ENCODE assay signal across 8 cellular contexts in the genomic region with DNA sequence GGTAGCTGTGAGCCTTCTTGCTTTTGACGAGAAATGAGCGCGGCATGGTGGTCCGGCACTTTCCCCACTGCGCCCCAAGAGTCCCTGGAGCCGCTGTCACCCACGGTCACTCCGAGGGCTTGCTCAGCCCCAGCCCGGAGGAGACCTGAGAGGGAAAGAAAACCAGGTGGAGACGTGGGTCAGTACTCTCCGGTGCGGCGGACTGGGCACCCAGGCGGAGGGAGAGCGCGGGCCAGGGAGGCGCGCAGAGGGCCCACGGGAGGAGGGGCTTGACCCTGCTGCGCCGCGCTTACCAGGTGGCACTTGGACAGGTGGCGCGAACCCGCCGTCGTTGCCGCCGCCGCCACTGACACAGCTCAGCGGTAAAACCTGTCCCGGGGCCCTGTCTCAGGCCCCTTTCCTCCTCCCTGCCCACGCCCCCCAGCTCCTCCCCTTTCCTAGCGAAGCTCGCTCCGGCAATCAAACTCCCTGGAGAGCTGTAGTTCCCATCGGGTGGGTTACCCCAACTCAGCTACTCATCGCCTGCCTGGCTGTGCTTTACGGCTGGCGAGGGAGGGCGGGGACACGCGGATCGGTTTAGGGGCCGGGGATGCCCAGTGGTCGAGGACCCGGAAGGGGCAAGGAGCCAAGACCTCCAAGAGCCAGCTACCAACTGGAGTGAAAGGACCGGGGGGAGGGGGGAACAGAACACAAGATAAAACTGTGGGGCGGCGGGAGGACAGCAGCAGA.
DNase-seq lines count a peak whose midpoint lies in the region; ATAC-seq lines count a peak whose summit lies in the region.

No MANE protein-coding gene starts in this region.

- no peak for ATAC-seq in GM21360 (IDR thresholded peaks at IDR 0.05; ENCODE audit: unreplicated experiment)

- DNase-seq in NCI-H2196 (lab: John Stamatoyannopoulos, UW; ENCODE audit: unreplicated experiment) (peak; percentile 63), NCI-H2196 treated with DMSO at 0.1 percent for 48 hours (lab: John Stamatoyannopoulos, UW; ENCODE audit: unreplicated experiment) (no peak), NCI-H345 treated with DMSO at 0.1 percent for 48 hours (lab: John Stamatoyannopoulos, UW; ENCODE audit: unreplicated experiment) (peak; percentile 41), NCI-H2081 treated with DMSO at 0.1 percent for 48 hours (lab: John Stamatoyannopoulos, UW) (no peak)
- DNase-seq in activated CD8-positive, alpha-beta memory T cell treated with anti-CD3 and anti-CD28 coated beads, Interleukin-2, amount 50 U/mL, for 48 hours = peak; percentile 85
- peak; percentile 60 to 68 for DNase-seq in stimulated activated CD4-positive, alpha-beta T cell treated with anti-CD3 and anti-CD28 coated beads, Interleukin-2, amount 100 ng/mL, for 48 hours

- H3K9me3 ChIP-seq in iPS-18c (ENCODE audit: control insufficient read depth, insufficient read depth, low read length) = peaks cover 4% of the 10 kb centered on the region

- H3K4me3 ChIP-seq in iPS-18c (ENCODE audit: insufficient read depth, low read depth, low read length) = peak overlapping the region; percentile 56

Comparison
In these comparisons a context has a peak if more than half of its experiments do, and no peak if none do; other contexts are left out.
1. DNase-seq: peak in NCI-H2196 (single experiment), NCI-H345 treated with DMSO at 0.1 percent for 48 hours (single experiment), activated CD8-positive, alpha-beta memory T cell treated with anti-CD3 and anti-CD28 coated beads, Interleukin-2, amount 50 U/mL, for 48 hours (single experiment) and stimulated activated CD4-positive, alpha-beta T cell treated with anti-CD3 and anti-CD28 coated beads, Interleukin-2, amount 100 ng/mL, for 48 hours (2 of 2); none in NCI-H2196 treated with DMSO at 0.1 percent for 48 hours (single experiment) and NCI-H2081 treated with DMSO at 0.1 percent for 48 hours (single experiment).